Comparison of ENCODE assay signal across 1 cellular context in the genomic region with DNA sequence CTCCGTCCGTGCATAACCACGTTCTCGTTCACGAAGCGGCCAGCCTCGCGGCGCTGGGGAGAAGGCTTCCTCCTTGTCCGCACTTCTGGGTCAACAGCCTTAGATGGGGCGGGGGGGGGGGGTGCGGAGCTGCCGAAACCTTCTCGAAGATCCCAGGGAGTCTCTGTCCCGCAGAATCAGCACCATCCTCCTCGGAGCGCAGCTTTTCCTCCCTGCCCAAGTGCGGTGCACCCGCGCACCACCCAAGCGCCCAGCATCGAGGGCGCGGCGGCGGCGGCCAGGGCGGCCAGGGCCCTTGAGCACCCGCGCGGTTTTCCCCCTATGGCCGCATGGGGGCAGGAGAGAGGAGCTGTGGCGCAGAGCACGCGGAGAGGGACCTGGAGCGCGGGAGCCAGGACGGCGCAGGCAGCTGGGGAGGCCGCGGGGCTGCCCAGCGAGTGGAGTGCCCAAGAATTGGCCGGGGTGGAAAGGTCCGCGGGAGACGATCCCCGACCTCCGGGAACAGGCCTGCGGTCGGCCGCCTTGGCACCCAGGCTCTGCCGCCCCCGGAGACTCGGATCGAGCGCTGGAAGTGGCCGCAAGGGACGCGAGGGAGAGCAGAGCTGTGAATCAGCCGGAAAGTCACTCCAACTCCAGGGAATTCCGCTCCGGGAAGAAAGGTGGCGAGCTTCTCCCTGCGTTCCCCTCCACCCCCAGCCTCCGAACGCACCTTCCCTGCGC.
A peak's percentile ranks its signal among the peaks of the same experiment; 100 is the strongest.
TF ChIP-seq lines count a peak whose summit lies in the region.

No MANE protein-coding gene starts in this region.

TF ChIP-seq in HepG2, 621 proteins besides CTCF, POLR2A, EP300 and RAD21 (continued from another document and continues in another):
- TF ChIP-seq ZC3H4 (CRISPR knock-in tag; IDR thresholded peaks at IDR 0.05; ENCODE audit: borderline replicate concordance) (no peak), CCDC6 (CRISPR knock-in tag; IDR thresholded peaks at IDR 0.05) (peak; percentile 81), TOE1 (CRISPR knock-in tag; IDR thresholded peaks at IDR 0.05) (peak; percentile 66; the same call in 1 of the 2 replicates), NR3C1 (CRISPR knock-in tag; IDR thresholded peaks at IDR 0.05) (no peak), FOXJ3 (CRISPR knock-in tag; IDR thresholded peaks at IDR 0.05; ENCODE audit: borderline replicate concordance) (no peak), ZNF138 (CRISPR knock-in tag; IDR thresholded peaks at IDR 0.05; ENCODE audit: low read depth) (no peak), ZNF703 (CRISPR knock-in tag; IDR thresholded peaks at IDR 0.05; ENCODE audit: borderline replicate concordance) (no peak), ADNP (CRISPR knock-in tag; IDR thresholded peaks at IDR 0.05) (no peak), MYC (CRISPR knock-in tag; IDR thresholded peaks at IDR 0.05; ENCODE audit: borderline replicate concordance) (peak; percentile 93), DNMT1 (CRISPR knock-in tag; IDR thresholded peaks at IDR 0.05) (no peak), HES4 (CRISPR knock-in tag; IDR thresholded peaks at IDR 0.05; ENCODE audit: borderline replicate concordance) (peak; percentile 45; the same call in 1 of the 2 replicates), TARDBP (CRISPR knock-in tag; IDR thresholded peaks at IDR 0.05) (0 out of 2 replicates have a peak, but pooled peaks have one; percentile 24), ZNF354B (CRISPR knock-in tag; IDR thresholded peaks at IDR 0.05) (no peak), ZSCAN22 (CRISPR knock-in tag; IDR thresholded peaks at IDR 0.05) (0 out of 2 replicates have a peak, but pooled peaks have one; percentile 49), CREM (IDR thresholded peaks at IDR 0.05) (no peak), CREM (CRISPR knock-in tag; IDR thresholded peaks at IDR 0.05) (no peak)
- TF ChIP-seq, protein P1, sequence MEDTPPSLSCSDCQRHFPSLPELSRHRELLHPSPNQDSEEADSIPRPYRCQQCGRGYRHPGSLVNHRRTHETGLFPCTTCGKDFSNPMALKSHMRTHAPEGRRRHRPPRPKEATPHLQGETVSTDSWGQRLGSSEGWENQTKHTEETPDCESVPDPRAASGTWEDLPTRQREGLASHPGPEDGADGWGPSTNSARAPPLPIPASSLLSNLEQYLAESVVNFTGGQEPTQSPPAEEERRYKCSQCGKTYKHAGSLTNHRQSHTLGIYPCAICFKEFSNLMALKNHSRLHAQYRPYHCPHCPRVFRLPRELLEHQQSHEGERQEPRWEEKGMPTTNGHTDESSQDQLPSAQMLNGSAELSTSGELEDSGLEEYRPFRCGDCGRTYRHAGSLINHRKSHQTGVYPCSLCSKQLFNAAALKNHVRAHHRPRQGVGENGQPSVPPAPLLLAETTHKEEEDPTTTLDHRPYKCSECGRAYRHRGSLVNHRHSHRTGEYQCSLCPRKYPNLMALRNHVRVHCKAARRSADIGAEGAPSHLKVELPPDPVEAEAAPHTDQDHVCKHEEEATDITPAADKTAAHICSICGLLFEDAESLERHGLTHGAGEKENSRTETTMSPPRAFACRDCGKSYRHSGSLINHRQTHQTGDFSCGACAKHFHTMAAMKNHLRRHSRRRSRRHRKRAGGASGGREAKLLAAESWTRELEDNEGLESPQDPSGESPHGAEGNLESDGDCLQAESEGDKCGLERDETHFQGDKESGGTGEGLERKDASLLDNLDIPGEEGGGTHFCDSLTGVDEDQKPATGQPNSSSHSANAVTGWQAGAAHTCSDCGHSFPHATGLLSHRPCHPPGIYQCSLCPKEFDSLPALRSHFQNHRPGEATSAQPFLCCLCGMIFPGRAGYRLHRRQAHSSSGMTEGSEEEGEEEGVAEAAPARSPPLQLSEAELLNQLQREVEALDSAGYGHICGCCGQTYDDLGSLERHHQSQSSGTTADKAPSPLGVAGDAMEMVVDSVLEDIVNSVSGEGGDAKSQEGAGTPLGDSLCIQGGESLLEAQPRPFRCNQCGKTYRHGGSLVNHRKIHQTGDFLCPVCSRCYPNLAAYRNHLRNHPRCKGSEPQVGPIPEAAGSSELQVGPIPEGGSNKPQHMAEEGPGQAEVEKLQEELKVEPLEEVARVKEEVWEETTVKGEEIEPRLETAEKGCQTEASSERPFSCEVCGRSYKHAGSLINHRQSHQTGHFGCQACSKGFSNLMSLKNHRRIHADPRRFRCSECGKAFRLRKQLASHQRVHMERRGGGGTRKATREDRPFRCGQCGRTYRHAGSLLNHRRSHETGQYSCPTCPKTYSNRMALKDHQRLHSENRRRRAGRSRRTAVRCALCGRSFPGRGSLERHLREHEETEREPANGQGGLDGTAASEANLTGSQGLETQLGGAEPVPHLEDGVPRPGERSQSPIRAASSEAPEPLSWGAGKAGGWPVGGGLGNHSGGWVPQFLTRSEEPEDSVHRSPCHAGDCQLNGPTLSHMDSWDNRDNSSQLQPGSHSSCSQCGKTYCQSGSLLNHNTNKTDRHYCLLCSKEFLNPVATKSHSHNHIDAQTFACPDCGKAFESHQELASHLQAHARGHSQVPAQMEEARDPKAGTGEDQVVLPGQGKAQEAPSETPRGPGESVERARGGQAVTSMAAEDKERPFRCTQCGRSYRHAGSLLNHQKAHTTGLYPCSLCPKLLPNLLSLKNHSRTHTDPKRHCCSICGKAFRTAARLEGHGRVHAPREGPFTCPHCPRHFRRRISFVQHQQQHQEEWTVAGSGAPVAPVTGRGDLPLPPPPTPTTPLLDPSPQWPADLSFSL (CRISPR knock-in tag; IDR thresholded peaks at IDR 0.05): no peak
- TF ChIP-seq, protein P2, sequence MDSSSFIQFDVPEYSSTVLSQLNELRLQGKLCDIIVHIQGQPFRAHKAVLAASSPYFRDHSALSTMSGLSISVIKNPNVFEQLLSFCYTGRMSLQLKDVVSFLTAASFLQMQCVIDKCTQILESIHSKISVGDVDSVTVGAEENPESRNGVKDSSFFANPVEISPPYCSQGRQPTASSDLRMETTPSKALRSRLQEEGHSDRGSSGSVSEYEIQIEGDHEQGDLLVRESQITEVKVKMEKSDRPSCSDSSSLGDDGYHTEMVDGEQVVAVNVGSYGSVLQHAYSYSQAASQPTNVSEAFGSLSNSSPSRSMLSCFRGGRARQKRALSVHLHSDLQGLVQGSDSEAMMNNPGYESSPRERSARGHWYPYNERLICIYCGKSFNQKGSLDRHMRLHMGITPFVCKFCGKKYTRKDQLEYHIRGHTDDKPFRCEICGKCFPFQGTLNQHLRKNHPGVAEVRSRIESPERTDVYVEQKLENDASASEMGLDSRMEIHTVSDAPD (CRISPR knock-in tag; IDR thresholded peaks at IDR 0.05): no peak
- TF ChIP-seq, protein P3, sequence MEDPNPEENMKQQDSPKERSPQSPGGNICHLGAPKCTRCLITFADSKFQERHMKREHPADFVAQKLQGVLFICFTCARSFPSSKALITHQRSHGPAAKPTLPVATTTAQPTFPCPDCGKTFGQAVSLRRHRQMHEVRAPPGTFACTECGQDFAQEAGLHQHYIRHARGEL (CRISPR knock-in tag; IDR thresholded peaks at IDR 0.05): no peak
- TF ChIP-seq, protein P4, sequence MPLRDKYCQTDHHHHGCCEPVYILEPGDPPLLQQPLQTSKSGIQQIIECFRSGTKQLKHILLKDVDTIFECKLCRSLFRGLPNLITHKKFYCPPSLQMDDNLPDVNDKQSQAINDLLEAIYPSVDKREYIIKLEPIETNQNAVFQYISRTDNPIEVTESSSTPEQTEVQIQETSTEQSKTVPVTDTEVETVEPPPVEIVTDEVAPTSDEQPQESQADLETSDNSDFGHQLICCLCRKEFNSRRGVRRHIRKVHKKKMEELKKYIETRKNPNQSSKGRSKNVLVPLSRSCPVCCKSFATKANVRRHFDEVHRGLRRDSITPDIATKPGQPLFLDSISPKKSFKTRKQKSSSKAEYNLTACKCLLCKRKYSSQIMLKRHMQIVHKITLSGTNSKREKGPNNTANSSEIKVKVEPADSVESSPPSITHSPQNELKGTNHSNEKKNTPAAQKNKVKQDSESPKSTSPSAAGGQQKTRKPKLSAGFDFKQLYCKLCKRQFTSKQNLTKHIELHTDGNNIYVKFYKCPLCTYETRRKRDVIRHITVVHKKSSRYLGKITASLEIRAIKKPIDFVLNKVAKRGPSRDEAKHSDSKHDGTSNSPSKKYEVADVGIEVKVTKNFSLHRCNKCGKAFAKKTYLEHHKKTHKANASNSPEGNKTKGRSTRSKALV (CRISPR knock-in tag; IDR thresholded peaks at IDR 0.05): peak; percentile 99
- TF ChIP-seq, protein P5, sequence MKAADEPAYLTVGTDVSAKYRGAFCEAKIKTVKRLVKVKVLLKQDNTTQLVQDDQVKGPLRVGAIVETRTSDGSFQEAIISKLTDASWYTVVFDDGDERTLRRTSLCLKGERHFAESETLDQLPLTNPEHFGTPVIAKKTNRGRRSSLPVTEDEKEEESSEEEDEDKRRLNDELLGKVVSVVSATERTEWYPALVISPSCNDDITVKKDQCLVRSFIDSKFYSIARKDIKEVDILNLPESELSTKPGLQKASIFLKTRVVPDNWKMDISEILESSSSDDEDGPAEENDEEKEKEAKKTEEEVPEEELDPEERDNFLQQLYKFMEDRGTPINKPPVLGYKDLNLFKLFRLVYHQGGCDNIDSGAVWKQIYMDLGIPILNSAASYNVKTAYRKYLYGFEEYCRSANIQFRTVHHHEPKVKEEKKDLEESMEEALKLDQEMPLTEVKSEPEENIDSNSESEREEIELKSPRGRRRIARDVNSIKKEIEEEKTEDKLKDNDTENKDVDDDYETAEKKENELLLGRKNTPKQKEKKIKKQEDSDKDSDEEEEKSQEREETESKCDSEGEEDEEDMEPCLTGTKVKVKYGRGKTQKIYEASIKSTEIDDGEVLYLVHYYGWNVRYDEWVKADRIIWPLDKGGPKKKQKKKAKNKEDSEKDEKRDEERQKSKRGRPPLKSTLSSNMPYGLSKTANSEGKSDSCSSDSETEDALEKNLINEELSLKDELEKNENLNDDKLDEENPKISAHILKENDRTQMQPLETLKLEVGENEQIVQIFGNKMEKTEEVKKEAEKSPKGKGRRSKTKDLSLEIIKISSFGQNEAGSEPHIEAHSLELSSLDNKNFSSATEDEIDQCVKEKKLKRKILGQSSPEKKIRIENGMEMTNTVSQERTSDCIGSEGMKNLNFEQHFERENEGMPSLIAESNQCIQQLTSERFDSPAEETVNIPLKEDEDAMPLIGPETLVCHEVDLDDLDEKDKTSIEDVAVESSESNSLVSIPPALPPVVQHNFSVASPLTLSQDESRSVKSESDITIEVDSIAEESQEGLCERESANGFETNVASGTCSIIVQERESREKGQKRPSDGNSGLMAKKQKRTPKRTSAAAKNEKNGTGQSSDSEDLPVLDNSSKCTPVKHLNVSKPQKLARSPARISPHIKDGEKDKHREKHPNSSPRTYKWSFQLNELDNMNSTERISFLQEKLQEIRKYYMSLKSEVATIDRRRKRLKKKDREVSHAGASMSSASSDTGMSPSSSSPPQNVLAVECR (CRISPR knock-in tag; IDR thresholded peaks at IDR 0.05; ENCODE audit: borderline replicate concordance): peak; percentile 51; the same call in 1 of the 2 replicates
- TF ChIP-seq, protein P6, sequence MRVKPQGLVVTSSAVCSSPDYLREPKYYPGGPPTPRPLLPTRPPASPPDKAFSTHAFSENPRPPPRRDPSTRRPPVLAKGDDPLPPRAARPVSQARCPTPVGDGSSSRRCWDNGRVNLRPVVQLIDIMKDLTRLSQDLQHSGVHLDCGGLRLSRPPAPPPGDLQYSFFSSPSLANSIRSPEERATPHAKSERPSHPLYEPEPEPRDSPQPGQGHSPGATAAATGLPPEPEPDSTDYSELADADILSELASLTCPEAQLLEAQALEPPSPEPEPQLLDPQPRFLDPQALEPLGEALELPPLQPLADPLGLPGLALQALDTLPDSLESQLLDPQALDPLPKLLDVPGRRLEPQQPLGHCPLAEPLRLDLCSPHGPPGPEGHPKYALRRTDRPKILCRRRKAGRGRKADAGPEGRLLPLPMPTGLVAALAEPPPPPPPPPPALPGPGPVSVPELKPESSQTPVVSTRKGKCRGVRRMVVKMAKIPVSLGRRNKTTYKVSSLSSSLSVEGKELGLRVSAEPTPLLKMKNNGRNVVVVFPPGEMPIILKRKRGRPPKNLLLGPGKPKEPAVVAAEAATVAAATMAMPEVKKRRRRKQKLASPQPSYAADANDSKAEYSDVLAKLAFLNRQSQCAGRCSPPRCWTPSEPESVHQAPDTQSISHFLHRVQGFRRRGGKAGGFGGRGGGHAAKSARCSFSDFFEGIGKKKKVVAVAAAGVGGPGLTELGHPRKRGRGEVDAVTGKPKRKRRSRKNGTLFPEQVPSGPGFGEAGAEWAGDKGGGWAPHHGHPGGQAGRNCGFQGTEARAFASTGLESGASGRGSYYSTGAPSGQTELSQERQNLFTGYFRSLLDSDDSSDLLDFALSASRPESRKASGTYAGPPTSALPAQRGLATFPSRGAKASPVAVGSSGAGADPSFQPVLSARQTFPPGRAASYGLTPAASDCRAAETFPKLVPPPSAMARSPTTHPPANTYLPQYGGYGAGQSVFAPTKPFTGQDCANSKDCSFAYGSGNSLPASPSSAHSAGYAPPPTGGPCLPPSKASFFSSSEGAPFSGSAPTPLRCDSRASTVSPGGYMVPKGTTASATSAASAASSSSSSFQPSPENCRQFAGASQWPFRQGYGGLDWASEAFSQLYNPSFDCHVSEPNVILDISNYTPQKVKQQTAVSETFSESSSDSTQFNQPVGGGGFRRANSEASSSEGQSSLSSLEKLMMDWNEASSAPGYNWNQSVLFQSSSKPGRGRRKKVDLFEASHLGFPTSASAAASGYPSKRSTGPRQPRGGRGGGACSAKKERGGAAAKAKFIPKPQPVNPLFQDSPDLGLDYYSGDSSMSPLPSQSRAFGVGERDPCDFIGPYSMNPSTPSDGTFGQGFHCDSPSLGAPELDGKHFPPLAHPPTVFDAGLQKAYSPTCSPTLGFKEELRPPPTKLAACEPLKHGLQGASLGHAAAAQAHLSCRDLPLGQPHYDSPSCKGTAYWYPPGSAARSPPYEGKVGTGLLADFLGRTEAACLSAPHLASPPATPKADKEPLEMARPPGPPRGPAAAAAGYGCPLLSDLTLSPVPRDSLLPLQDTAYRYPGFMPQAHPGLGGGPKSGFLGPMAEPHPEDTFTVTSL (CRISPR knock-in tag; IDR thresholded peaks at IDR 0.05; ENCODE audit: borderline replicate concordance): no peak
- TF ChIP-seq, protein P7, sequence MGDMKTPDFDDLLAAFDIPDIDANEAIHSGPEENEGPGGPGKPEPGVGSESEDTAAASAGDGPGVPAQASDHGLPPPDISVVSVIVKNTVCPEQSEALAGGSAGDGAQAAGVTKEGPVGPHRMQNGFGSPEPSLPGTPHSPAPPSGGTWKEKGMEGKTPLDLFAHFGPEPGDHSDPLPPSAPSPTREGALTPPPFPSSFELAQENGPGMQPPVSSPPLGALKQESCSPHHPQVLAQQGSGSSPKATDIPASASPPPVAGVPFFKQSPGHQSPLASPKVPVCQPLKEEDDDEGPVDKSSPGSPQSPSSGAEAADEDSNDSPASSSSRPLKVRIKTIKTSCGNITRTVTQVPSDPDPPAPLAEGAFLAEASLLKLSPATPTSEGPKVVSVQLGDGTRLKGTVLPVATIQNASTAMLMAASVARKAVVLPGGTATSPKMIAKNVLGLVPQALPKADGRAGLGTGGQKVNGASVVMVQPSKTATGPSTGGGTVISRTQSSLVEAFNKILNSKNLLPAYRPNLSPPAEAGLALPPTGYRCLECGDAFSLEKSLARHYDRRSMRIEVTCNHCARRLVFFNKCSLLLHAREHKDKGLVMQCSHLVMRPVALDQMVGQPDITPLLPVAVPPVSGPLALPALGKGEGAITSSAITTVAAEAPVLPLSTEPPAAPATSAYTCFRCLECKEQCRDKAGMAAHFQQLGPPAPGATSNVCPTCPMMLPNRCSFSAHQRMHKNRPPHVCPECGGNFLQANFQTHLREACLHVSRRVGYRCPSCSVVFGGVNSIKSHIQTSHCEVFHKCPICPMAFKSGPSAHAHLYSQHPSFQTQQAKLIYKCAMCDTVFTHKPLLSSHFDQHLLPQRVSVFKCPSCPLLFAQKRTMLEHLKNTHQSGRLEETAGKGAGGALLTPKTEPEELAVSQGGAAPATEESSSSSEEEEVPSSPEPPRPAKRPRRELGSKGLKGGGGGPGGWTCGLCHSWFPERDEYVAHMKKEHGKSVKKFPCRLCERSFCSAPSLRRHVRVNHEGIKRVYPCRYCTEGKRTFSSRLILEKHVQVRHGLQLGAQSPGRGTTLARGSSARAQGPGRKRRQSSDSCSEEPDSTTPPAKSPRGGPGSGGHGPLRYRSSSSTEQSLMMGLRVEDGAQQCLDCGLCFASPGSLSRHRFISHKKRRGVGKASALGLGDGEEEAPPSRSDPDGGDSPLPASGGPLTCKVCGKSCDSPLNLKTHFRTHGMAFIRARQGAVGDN (CRISPR knock-in tag; IDR thresholded peaks at IDR 0.05): peak; percentile 96
